Comparison of ENCODE assay signal across 3 cellular contexts in the genomic region with DNA sequence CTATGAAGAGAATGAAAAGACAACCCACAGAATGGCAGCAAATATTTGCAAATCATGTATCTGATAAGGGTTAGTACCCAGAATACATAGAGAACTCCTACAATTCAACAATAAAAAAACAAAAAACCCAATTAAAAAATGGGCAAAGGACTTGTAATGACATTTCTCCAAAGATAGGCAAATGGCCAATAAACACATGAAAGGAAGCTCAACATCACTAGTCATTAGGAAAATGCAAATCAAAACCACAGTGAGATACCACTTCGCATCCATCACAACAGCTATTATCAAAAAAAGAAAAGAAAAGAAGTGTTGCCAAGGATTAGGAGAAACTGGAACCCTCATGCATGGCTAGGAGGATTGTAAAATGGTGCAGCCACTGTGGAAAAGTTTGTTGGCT.
TF ChIP-seq lines count a peak whose summit lies in the region.

No MANE protein-coding gene starts in this region.

TF ChIP-seq in SK-N-SH treated with all-trans-retinoic acid at 6 μM for 48 hours, 23 proteins besides CTCF, POLR2A, EP300 and RAD21 (continued from another document):
- TF ChIP-seq, protein P1, sequence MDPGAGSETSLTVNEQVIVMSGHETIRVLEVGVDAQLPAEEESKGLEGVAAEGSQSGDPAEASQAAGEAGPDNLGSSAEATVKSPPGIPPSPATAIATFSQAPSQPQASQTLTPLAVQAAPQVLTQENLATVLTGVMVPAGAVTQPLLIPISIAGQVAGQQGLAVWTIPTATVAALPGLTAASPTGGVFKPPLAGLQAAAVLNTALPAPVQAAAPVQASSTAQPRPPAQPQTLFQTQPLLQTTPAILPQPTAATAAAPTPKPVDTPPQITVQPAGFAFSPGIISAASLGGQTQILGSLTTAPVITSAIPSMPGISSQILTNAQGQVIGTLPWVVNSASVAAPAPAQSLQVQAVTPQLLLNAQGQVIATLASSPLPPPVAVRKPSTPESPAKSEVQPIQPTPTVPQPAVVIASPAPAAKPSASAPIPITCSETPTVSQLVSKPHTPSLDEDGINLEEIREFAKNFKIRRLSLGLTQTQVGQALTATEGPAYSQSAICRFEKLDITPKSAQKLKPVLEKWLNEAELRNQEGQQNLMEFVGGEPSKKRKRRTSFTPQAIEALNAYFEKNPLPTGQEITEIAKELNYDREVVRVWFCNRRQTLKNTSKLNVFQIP (CRISPR knock-in tag; IDR thresholded peaks at IDR 0.05; ENCODE audit: borderline replicate concordance, low read depth), result no peak

TF ChIP-seq in SK-N-SH, 30 proteins besides CTCF, POLR2A, EP300 and RAD21 (continued from another document):
- TF ChIP-seq, protein P2, sequence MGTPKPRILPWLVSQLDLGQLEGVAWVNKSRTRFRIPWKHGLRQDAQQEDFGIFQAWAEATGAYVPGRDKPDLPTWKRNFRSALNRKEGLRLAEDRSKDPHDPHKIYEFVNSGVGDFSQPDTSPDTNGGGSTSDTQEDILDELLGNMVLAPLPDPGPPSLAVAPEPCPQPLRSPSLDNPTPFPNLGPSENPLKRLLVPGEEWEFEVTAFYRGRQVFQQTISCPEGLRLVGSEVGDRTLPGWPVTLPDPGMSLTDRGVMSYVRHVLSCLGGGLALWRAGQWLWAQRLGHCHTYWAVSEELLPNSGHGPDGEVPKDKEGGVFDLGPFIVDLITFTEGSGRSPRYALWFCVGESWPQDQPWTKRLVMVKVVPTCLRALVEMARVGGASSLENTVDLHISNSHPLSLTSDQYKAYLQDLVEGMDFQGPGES (IDR thresholded peaks at IDR 0.05; ENCODE audit: low read depth, low read length), result no peak
- TF ChIP-seq MEF2A (IDR thresholded peaks at IDR 0.05; ENCODE audit: borderline replicate concordance, low read depth) (no peak), GABPA (IDR thresholded peaks at IDR 0.05; ENCODE audit: low read depth) (no peak), SIN3A (IDR thresholded peaks at IDR 0.05; ENCODE audit: borderline replicate concordance, low read depth, low read length) (no peak), RXRA (IDR thresholded peaks at IDR 0.05; ENCODE audit: borderline replicate concordance, low read depth) (no peak), NRF1 (IDR thresholded peaks at IDR 0.05; ENCODE audit: low read depth, low read length) (no peak), GATA2 (CRISPR knock-in tag; IDR thresholded peaks at IDR 0.05) (no peak), FOXJ3 (CRISPR knock-in tag; IDR thresholded peaks at IDR 0.05) (no peak), CHD2 (IDR thresholded peaks at IDR 0.05; ENCODE audit: low read length, partially characterized antibody) (no peak), NFIC (IDR thresholded peaks at IDR 0.05; ENCODE audit: borderline replicate concordance) (no peak)

TF ChIP-seq in WTC11, 78 proteins besides CTCF, POLR2A, EP300 and RAD21 (continued from another document):
- TF ChIP-seq, protein P3, sequence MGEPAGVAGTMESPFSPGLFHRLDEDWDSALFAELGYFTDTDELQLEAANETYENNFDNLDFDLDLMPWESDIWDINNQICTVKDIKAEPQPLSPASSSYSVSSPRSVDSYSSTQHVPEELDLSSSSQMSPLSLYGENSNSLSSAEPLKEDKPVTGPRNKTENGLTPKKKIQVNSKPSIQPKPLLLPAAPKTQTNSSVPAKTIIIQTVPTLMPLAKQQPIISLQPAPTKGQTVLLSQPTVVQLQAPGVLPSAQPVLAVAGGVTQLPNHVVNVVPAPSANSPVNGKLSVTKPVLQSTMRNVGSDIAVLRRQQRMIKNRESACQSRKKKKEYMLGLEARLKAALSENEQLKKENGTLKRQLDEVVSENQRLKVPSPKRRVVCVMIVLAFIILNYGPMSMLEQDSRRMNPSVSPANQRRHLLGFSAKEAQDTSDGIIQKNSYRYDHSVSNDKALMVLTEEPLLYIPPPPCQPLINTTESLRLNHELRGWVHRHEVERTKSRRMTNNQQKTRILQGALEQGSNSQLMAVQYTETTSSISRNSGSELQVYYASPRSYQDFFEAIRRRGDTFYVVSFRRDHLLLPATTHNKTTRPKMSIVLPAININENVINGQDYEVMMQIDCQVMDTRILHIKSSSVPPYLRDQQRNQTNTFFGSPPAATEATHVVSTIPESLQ (CRISPR knock-in tag; IDR thresholded peaks at IDR 0.05), result no peak
- TF ChIP-seq NFE2L1 (CRISPR knock-in tag; IDR thresholded peaks at IDR 0.05) (no peak), EMX1 (CRISPR knock-in tag; IDR thresholded peaks at IDR 0.05) (no peak), SOX15 (CRISPR knock-in tag; IDR thresholded peaks at IDR 0.05) (no peak), ZNF396 (CRISPR knock-in tag; IDR thresholded peaks at IDR 0.05; ENCODE audit: borderline replicate concordance) (no peak), MYBL2 (CRISPR knock-in tag; IDR thresholded peaks at IDR 0.05) (no peak), SP1 (CRISPR knock-in tag; conservative IDR thresholded peaks at IDR 0.05) (no peak)
TF ChIP-seq in WTC11: peak in this region for 0.
